ENCODE assay signal across 9 cellular contexts in the genomic region with DNA sequence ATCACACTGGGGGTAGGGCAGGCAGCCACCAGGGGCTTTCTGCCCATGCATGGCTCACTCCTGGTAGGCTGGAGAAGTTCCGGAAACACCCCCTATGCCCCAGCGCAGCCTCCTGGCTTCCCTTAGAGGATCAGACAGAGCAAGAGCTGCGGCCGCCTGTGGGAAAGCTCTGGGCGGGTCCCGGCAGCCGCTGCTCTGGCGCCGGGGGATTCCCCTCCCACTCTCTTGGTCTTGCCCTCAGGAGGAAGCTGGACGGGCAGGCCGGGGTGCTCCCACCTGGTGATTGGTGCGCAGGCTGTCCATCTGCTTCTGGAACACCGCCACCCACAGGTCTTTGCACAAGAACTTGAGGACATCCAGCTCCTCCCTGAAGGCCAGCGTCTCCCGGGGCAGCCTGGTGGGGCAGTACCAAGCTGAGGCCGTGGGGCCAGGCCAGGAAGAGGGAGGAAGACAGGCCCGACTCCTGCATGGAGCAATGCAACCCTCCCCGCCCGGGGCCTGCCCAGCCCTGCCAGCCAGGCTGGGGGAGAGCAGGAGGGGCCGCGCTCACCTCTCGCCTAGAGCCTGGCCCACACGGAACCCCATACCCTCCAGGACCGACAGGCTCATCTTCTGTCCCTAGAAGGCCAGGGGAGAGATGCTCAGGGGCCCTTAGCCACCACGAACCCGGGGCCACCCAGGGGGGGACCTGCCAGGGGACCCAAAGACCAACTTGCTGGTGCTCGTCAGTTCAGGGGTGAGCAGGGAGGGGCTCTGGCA. TPM values are rescaled to one million over a fixed set of nuclear protein-coding genes. Genes with fewer than 3 reads are reported as not detected.
DNase-seq lines count a peak whose midpoint lies in the region; ATAC-seq and TF ChIP-seq lines count a peak whose summit lies in the region.
"Had no signal": no experiment of that assay in that cellular context is flagged by ENCODE, and none has a peak within 500 bp of the region (broad histone marks: within the 10 kb centered on the region; RNA-seq: fewer than 3 reads in every experiment).

No MANE protein-coding gene starts in this region.

- ATAC-seq in GM21717 (IDR thresholded peaks at IDR 0.05; ENCODE audit: unreplicated experiment), result peak; percentile 56

- H3K27ac ChIP-seq in hepatocyte, result no peak overlapping the region

- H3K27me3 ChIP-seq in hepatocyte, result no peaks in the 10 kb centered on the region

- H3K4me2 ChIP-seq in hepatocyte, result peak overlapping the region; percentile 52

- H3K4me3 ChIP-seq in hepatocyte, result no peak overlapping the region

- 47% methylated on average over 27 of the region's 27 CpGs for WGBS in hepatocyte (ENCODE audit: low lambda C conversion rate, missing lambda C conversion rate)

- H2AFZ ChIP-seq in hepatocyte, result no peak overlapping the region

- H3K9me2 ChIP-seq in hepatocyte (replicated peaks; ENCODE audit: insufficient read depth), result no peaks in the 10 kb centered on the region

- peak; percentile 68 for DNase-seq in EL
- peak; percentile 86 for DNase-seq in NCI-H510A (lab: John Stamatoyannopoulos, UW)
- peak; percentile 17 for DNase-seq in activated T-helper 1 cell treated with Interleukin-2 at 50 U/mL for 16 hours (ENCODE audit: low read depth)
- DNase-seq in hepatocyte (ENCODE audit: low spot score), result peak; percentile 88
- peak in 2 of 3 experiments; percentile 21 to 27 for DNase-seq in stimulated activated CD4-positive, alpha-beta T cell treated with anti-CD3 and anti-CD28 coated beads, TNF-alpha, amount 100 ng/mL, for 4 hours (ENCODE audit: low read depth in 3 of 3)
- DNase-seq in inferior parietal cortex (ENCODE audit: extremely low spot score), result no peak
- DNase-seq in HPDE6-E6E7 (ENCODE audit: extremely low spot score), result no peak

- H3K36me3 ChIP-seq in hepatocyte (replicated peaks; ENCODE audit: insufficient read depth, low read depth), result no peaks in the 10 kb centered on the region

- peaks cover 9% of the 10 kb centered on the region for H3K4me1 ChIP-seq in hepatocyte (ENCODE audit: insufficient read depth)

- H3K9me3 ChIP-seq in hepatocyte (ENCODE audit: low read depth), result no peaks in the 10 kb centered on the region

- peak; percentile 5 for TF ChIP-seq CTCF in hepatocyte (IDR thresholded peaks at IDR 0.05; ENCODE audit: poor library complexity)

- H4K20me1 ChIP-seq in hepatocyte (ENCODE audit: insufficient read depth, poor library complexity, severe bottlenecking), result no peaks in the 10 kb centered on the region

- no peaks in the 10 kb centered on the region for H3K79me2 ChIP-seq in hepatocyte

RNA-seq across cellular contexts. Expression of a gene that starts 4.0 kb away (rescaled TPM):
- 0.08 and 0.27 TPM in 2 replicates for total RNA-seq in hepatocyte
- 0.50 and 0.60 TPM in 2 replicates for polyA plus RNA-seq in hepatocyte
- polyA plus RNA-seq: IgD-negative memory B cell had no signal

RNA-seq across cellular contexts. Expression of a gene that starts 13.3 kb away (rescaled TPM):
- 24.6 and 25.7 TPM in 2 replicates for total RNA-seq in hepatocyte
- polyA plus RNA-seq in hepatocyte, result 60.1 and 75.8 TPM in 2 replicates

RNA-seq across cellular contexts. Expression of a gene that starts 13.8 kb away (rescaled TPM):
- 8.4 and 12.5 TPM in 2 replicates for total RNA-seq in hepatocyte
- 15.6 and 17.1 TPM in 2 replicates for polyA plus RNA-seq in hepatocyte

Comparison
In these comparisons a context has a peak if more than half of its experiments do, and no peak if none do; other contexts are left out.
1. DNase-seq: peak in EL (single experiment), NCI-H510A (single experiment), activated T-helper 1 cell treated with Interleukin-2 at 50 U/mL for 16 hours (single experiment), hepatocyte (single experiment) and stimulated activated CD4-positive, alpha-beta T cell treated with anti-CD3 and anti-CD28 coated beads, TNF-alpha, amount 100 ng/mL, for 4 hours (2 of 3); none in inferior parietal cortex (single experiment) and HPDE6-E6E7 (single experiment).